10 cellular contexts compared by ENCODE assay signal in the genomic region with DNA sequence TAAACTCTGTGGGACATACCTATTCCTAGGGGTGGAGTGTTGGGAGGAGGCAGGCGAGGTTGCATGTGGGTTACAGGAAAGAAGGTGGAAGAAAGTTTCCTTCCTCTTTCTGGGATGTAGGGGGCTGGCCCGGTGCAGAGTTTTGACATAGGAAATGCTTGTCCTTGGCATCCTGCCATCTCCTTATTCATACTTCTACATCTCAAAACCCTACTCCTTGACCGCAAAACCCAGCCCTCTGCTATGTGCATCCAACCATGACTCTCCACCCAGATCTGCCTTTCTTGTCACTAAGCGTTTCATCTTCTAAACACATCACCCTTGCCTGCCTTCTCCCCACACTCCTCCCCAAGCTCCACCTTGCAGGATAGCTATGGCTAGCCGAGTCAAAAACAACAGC. TPM values are rescaled to one million over a fixed set of nuclear protein-coding genes. Genes with fewer than 3 reads are reported as not detected.
DNase-seq lines count a peak whose midpoint lies in the region; ATAC-seq and TF ChIP-seq lines count a peak whose summit lies in the region.
"Not testable (repeated sequence)": the region's sequence is repeated elsewhere in the genome, so short reads cannot be mapped to it uniquely, and the experiment has no call there.
"Had no signal": no experiment of that assay in that cellular context is flagged by ENCODE, and none has a peak within 500 bp of the region (broad histone marks: within the 10 kb centered on the region; RNA-seq: fewer than 3 reads in every experiment).

No MANE protein-coding gene starts in this region.

- H3K4me2 ChIP-seq in DOHH2 (ENCODE audit: low read length), result peak overlapping the region; percentile 57

- ATAC-seq in GM21367 (IDR thresholded peaks at IDR 0.05; ENCODE audit: unreplicated experiment), result peak; percentile 95
- ATAC-seq in HG03159 (IDR thresholded peaks at IDR 0.05; ENCODE audit: unreplicated experiment), result peak; percentile 96
- ATAC-seq in left lung, result peak; percentile 85

- H3K4me1 ChIP-seq in DOHH2 (ENCODE audit: control insufficient read depth, low read length), result peaks cover 22% of the 10 kb centered on the region
- H3K4me1 ChIP-seq in left lung, result not testable (repeated sequence)

- H3K79me2 ChIP-seq in DOHH2 (ENCODE audit: control insufficient read depth, low read length), result not testable (repeated sequence)

- not testable (repeated sequence) for H3K9me3 ChIP-seq in DOHH2 (ENCODE audit: control insufficient read depth, insufficient read depth, low read length); left lung

- not testable (repeated sequence) for H3F3A ChIP-seq in DOHH2 (ENCODE audit: control insufficient read depth, insufficient read depth)

- intact Hi-C loops in left lung (cut with DNase I), result not testable (repeated sequence)

- in situ Hi-C loops in astrocyte of the spinal cord (cut with HindIII; ENCODE audit: low sequenced_read_pairs), result not testable (repeated sequence)

- DNase-seq in NOMO-1 (lab: John Stamatoyannopoulos, UW; ENCODE audit: unreplicated experiment in 2 of 2) (peak; percentile 44 to 82), astrocyte of the spinal cord (ENCODE audit: low read depth, low spot score) (peak; percentile 14), left lung (peak in 1 of 2 donors; percentile 31)
- DNase-seq in activated CD4-positive, alpha-beta T cell treated with anti-CD3 and anti-CD28 coated beads, Interleukin-2, amount 50 U/mL, for 1 hour, result peak; percentile 38
- DNase-seq in stimulated activated CD8-positive, alpha-beta memory T cell treated with anti-CD3 and anti-CD28 coated beads, Interleukin-4, amount 100 ng/mL, for 1 hour (ENCODE audit: low read depth in 2 of 2, low spot score in 1 of 2), result peak; percentile 2 to 23

- H3K27me3 ChIP-seq in DOHH2 (ENCODE audit: control insufficient read depth, low read length); left lung: not testable (repeated sequence)

- peak overlapping the region; percentile 37 for H3K4me3 ChIP-seq in DOHH2 (ENCODE audit: low read length)
- H3K4me3 ChIP-seq in astrocyte of the spinal cord (ENCODE audit: low read depth, low read length); left lung: not testable (repeated sequence)

- not testable (repeated sequence) for H3K36me3 ChIP-seq in DOHH2 (ENCODE audit: control insufficient read depth, low read length); left lung

- not testable (repeated sequence) for TF ChIP-seq CTCF in DOHH2 (IDR thresholded peaks at IDR 0.05; ENCODE audit: low read depth, low read length, poor library complexity, severe bottlenecking); astrocyte of the spinal cord (IDR thresholded peaks at IDR 0.05; ENCODE audit: low read depth, low read length); left lung (IDR thresholded peaks at IDR 0.05)

- not testable (repeated sequence) for H3K9me2 ChIP-seq in DOHH2 (replicated peaks; ENCODE audit: control insufficient read depth, low read length)

- not testable (repeated sequence) for H3K27ac ChIP-seq in DOHH2 (ENCODE audit: low read depth, low read length)
- peak overlapping the region in 1 of 2 donors; percentile 89 for H3K27ac ChIP-seq in left lung

- not testable (repeated sequence) for H4K20me1 ChIP-seq in DOHH2 (ENCODE audit: control insufficient read depth, insufficient read depth, low read depth, low read length)

RNA-seq across cellular contexts. Expression of gene FABP2, which starts 48.5 kb away (rescaled TPM):
- not detected for total RNA-seq in left lung
- total RNA-seq: kidney, smooth muscle cell had no signal
